29 cellular contexts compared by ENCODE assay signal in the genomic region with DNA sequence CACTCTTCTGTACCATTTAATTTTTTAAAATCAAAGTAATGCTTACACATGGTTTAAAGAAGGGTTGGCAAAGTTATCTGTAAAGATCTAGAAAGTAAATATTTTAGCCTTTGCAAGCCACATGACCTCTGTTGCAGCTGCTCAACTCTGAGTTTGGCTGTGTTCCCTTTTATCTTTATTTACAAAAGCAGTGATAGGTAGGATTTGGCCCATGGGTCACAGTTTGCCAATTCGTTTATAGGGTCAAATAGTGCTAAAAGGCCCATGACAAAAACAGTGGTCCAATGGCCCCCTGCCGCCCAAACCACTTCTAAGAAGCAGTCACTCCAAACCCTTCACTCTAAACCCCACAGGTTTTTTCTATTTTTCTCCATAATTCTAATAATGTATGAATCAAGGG.
A peak's percentile ranks its signal among the peaks of the same experiment; 100 is the strongest.
DNase-seq lines count a peak whose midpoint lies in the region; ATAC-seq, FAIRE-seq and TF ChIP-seq lines count a peak whose summit lies in the region.
"Had no signal": no experiment of that assay in that cellular context is flagged by ENCODE, and none has a peak within 500 bp of the region (broad histone marks: within the 10 kb centered on the region; RNA-seq: fewer than 3 reads in every experiment).

No MANE protein-coding gene starts in this region.

- 0 out of 2 replicates have a peak, but pooled peaks have one; percentile 2 for TF ChIP-seq CTCF in C4-2B (conservative IDR thresholded peaks at IDR 0.05)
- no peak for TF ChIP-seq CTCF in endothelial cell of umbilical vein (IDR thresholded peaks at IDR 0.05; ENCODE audit: extremely low read depth in 1 of 2, insufficient read depth in 1 of 2, low read depth in 1 of 2, low read length in 2 of 2)
- TF ChIP-seq CTCF in tibial nerve (IDR thresholded peaks at IDR 0.05), result no peak

- 51 to 70% methylated on average over 2 of the region's 2 CpGs for WGBS in tibial nerve, 2 donors

- peak overlapping the region; percentile 37 for H3K4me2 ChIP-seq in endothelial cell of umbilical vein (ENCODE audit: insufficient read depth, low read length)
- H3K4me2 ChIP-seq: neural progenitor cell had no signal

- H3K4me3 ChIP-seq in endothelial cell of umbilical vein (replicated peaks in 1 of 3; ENCODE audit: insufficient read depth in 1 of 3, low read depth in 1 of 3, low read length in 3 of 3) (no peak overlapping the region), tibial nerve (no peak overlapping the region)
- H3K4me3 ChIP-seq: ascending aorta, cardiac muscle cell, esophagus muscularis mucosa, GM12878, heart left ventricle, neural progenitor cell, vagina had no signal

- no peak overlapping the region for H3K27ac ChIP-seq in C4-2B
- peak overlapping the region; percentile 94 for H3K27ac ChIP-seq in endothelial cell of umbilical vein (ENCODE audit: insufficient read depth, low read depth, low read length)
- no peak overlapping the region for H3K27ac ChIP-seq in tibial nerve
- H3K27ac ChIP-seq: ascending aorta, cardiac muscle cell, esophagus muscularis mucosa, foreskin keratinocyte, heart left ventricle, neural progenitor cell, parathyroid adenoma, vagina had no signal

- BruUV-seq in endothelial cell of umbilical vein (replicated peaks; lab: Mats Ljungman, UMichigan), result no TSS peak

- DNase-seq in M059J (ENCODE audit: low read depth), result peak; percentile 23
- DNase-seq in endothelial cell of umbilical vein (ENCODE audit: low read depth, low spot score), result peak; percentile 67
- DNase-seq in lung microvascular endothelial cell (ENCODE audit: low read depth in 2 of 2), result peak; percentile 46 to 71
- no peak for DNase-seq in tibial nerve (ENCODE audit: low spot score in 2 of 2)
- no peak for DNase-seq in T1000 (lab: John Stamatoyannopoulos, UW)
- no peak for DNase-seq in KG1 (lab: John Stamatoyannopoulos, UW)
- DNase-seq: activated CD4-positive, alpha-beta T cell treated with anti-CD3 and anti-CD28 coated beads, Interleukin-2, amount 10 ng/mL, durations not matched to agents 7 days and 5 days; activated effector memory CD4-positive, alpha-beta T cell treated with Interleukin-2 at 50 U/mL for 16 hours; activated naive CD8-positive, alpha-beta T cell treated with anti-CD3 and anti-CD28 coated beads for 36 hours; activated T-cell treated with anti-CD3 and anti-CD28 coated beads, Interleukin-2, amount 50 U/mL, for 1 hour; CD8-positive, alpha-beta T cell; cortex of kidney; foreskin keratinocyte; GOT3; heart left ventricle; NCI-H1694 treated with DMSO at 0.1 percent for 48 hours; NCI-H446 treated with DMSO at 0.1 percent for 48 hours; NCI-H82; stimulated activated CD8-positive, alpha-beta memory T cell treated with anti-CD3 and anti-CD28 coated beads, Interleukin-4, amount 100 ng/mL, for 48 hours had no signal

- no peaks in the 10 kb centered on the region for H3K9me1 ChIP-seq in endothelial cell of umbilical vein (replicated peaks; ENCODE audit: control insufficient read depth, extremely low read depth, insufficient read depth, low read length)

- CTCF ChIA-PET in endothelial cell of umbilical vein (lab: Charles Lee), result interaction anchor here (2.1 kb wide), 1 partner anchor 22 kb away, joined by 9 read pairs; no protein-coding TSS in a partner anchor

- intact Hi-C loops in endothelial cell of umbilical vein (cut with micrococcal nuclease), result loop anchor here (1.0 kb wide), 1 partner anchor 348 kb away; no protein-coding TSS in a partner anchor

- no peak overlapping the region for H2AFZ ChIP-seq in endothelial cell of umbilical vein (ENCODE audit: low read depth, low read length)
- H2AFZ ChIP-seq: neural progenitor cell, parathyroid adenoma had no signal

- no peak for FAIRE-seq in endothelial cell of umbilical vein (lab: Jason Lieb, UNC)
- FAIRE-seq: GM12878, HTR-8/SVneo had no signal

- no peaks in the 10 kb centered on the region for H3K27me3 ChIP-seq in endothelial cell of umbilical vein (ENCODE audit: control insufficient read depth in 2 of 2, insufficient read depth in 2 of 2, low read length in 2 of 2)
- H3K27me3 ChIP-seq in tibial nerve, result no peaks in the 10 kb centered on the region
- H3K27me3 ChIP-seq: ascending aorta, cardiac muscle cell, esophagus muscularis mucosa, foreskin keratinocyte, heart left ventricle, neural progenitor cell, vagina had no signal

- H3K79me2 ChIP-seq in endothelial cell of umbilical vein (ENCODE audit: control insufficient read depth, insufficient read depth, low read length), result peaks cover 5% of the 10 kb centered on the region

- ATAC-seq in GM18502 (IDR thresholded peaks at IDR 0.05; ENCODE audit: poor library complexity, unreplicated experiment), result no peak
- ATAC-seq: CD8-positive, alpha-beta T cell; foreskin keratinocyte; GM12878; heart left ventricle had no signal

- H3K9ac ChIP-seq in endothelial cell of umbilical vein (replicated peaks; ENCODE audit: extremely low read depth, insufficient read depth, low read length), result peak overlapping the region; percentile 70
- H3K9ac ChIP-seq: neural progenitor cell, parathyroid adenoma had no signal

- H3K9me3 ChIP-seq in endothelial cell of umbilical vein (replicated peaks; ENCODE audit: control insufficient read depth, insufficient read depth, low read length) (no peaks in the 10 kb centered on the region), tibial nerve (no peaks in the 10 kb centered on the region)
- H3K9me3 ChIP-seq: ascending aorta, esophagus muscularis mucosa, heart left ventricle, vagina had no signal

- no peak for TF ChIP-seq EP300 in tibial nerve (IDR thresholded peaks at IDR 0.05)

- POLR2A ChIA-PET in endothelial cell of umbilical vein (lab: Charles Lee), result interaction anchor here (0.6 kb wide), 1 partner anchor 351 kb away, joined by 3 read pairs; no protein-coding TSS in a partner anchor

- TF ChIP-seq POLR2A in endothelial cell of umbilical vein (IDR thresholded peaks at IDR 0.05; ENCODE audit: low read depth, low read length) (peak; percentile 38), tibial nerve (IDR thresholded peaks at IDR 0.05) (no peak)

- H3K4me1 ChIP-seq in endothelial cell of umbilical vein (ENCODE audit: control insufficient read depth, extremely low read depth, insufficient read depth, low read length), result peaks cover 79% of the 10 kb centered on the region
- peaks cover 0 to 56% (median 4%) of the 10 kb centered on the region in 4 donors for H3K4me1 ChIP-seq in tibial nerve

- no peaks in the 10 kb centered on the region for H3K36me3 ChIP-seq in endothelial cell of umbilical vein (ENCODE audit: control insufficient read depth in 2 of 2, extremely low read depth in 1 of 2, insufficient read depth in 2 of 2, low read length in 2 of 2)
- H3K36me3 ChIP-seq in tibial nerve, result no peaks in the 10 kb centered on the region
- H3K36me3 ChIP-seq: ascending aorta, cardiac muscle cell, esophagus muscularis mucosa, heart left ventricle, neural progenitor cell, vagina had no signal

- H4K20me1 ChIP-seq in endothelial cell of umbilical vein (replicated peaks; ENCODE audit: control insufficient read depth, extremely low read depth, insufficient read depth, low read length), result no peaks in the 10 kb centered on the region

- dilution Hi-C loops in endothelial cell of umbilical vein (cut with MboI; ENCODE audit: extremely low pct_ligation_motif_present, low sequenced_read_pairs), result no loop called here

TF ChIP-seq in endothelial cell of umbilical vein, 7 proteins besides CTCF, POLR2A, EP300 and RAD21:
- no peak for TF ChIP-seq EZH2 (IDR thresholded peaks at IDR 0.05; ENCODE audit: borderline replicate concordance, low read depth, low read length, severe bottlenecking)
- peak; percentile 75 for TF ChIP-seq GATA2 (IDR thresholded peaks at IDR 0.05; ENCODE audit: insufficient read depth, insufficient read length, low read depth, low read length)
- no peak for TF ChIP-seq MYC (IDR thresholded peaks at IDR 0.05; ENCODE audit: low read depth, low read length)
- TF ChIP-seq JUN (IDR thresholded peaks at IDR 0.05; ENCODE audit: borderline replicate concordance, insufficient read depth, insufficient read length, low read depth), result no peak
- no peak for TF ChIP-seq FOS (IDR thresholded peaks at IDR 0.05; ENCODE audit: borderline replicate concordance, insufficient read depth, low read length)
- TF ChIP-seq POLR2AphosphoS5 (IDR thresholded peaks at IDR 0.05; ENCODE audit: insufficient read depth, low read depth, low read length), result peak; percentile 29
- TF ChIP-seq, protein P1, sequence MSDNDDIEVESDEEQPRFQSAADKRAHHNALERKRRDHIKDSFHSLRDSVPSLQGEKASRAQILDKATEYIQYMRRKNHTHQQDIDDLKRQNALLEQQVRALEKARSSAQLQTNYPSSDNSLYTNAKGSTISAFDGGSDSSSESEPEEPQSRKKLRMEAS (IDR thresholded peaks at IDR 0.05; ENCODE audit: insufficient read depth, insufficient read length), result no peak

Comparison
In these comparisons a context has a peak if more than half of its experiments do, and no peak if none do; other contexts are left out.
1. DNase-seq: peak in M059J (single experiment), endothelial cell of umbilical vein (single experiment) and lung microvascular endothelial cell (2 of 2); none in tibial nerve (0 of 2), T1000 (single experiment) and KG1 (single experiment).